Comparison of ENCODE assay signal across 1 cellular context in the genomic region with DNA sequence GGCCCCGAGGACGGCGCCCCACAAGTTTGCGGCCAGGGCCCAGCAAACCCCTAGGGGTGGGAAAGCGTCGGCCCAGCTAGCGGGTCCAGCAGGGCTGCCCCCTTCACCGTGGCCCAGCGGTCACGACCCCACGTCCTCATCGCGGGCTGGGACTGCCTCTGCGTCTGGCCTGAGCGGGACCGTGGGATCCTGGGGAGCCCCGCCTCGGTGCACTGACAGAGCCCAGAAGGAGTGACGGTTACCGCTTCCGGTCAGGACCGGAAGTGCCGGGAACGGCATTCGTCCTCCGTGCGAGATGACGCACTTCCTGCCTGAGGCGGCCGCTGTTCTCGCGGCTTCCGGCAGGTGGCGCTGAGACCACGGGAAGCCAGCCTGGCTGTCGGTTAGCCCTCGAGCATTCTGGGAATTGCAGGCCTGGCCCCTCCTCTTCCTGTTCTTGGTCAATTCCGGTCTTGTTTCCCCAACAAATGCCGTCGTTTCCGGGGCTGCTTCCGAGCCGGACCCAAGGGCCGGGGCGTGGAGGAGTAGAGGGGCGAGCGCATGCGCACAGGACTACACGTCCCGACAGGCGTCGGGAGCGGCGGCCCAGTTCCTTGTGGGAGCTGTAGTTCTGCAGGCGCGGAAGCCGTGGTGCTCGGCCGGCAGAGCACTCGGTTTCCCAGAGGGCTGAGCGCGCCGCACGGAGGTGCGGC.
TF ChIP-seq lines count a peak whose summit lies in the region.

A gene (plus strand): TSS at position 682 of the 692 bp plus-strand sequence. CDS start 1,884 bp downstream, outside the sequence.

TF ChIP-seq in K562, 482 proteins besides CTCF, POLR2A, EP300 and RAD21 (continued from another document):
- TF ChIP-seq, protein P1, sequence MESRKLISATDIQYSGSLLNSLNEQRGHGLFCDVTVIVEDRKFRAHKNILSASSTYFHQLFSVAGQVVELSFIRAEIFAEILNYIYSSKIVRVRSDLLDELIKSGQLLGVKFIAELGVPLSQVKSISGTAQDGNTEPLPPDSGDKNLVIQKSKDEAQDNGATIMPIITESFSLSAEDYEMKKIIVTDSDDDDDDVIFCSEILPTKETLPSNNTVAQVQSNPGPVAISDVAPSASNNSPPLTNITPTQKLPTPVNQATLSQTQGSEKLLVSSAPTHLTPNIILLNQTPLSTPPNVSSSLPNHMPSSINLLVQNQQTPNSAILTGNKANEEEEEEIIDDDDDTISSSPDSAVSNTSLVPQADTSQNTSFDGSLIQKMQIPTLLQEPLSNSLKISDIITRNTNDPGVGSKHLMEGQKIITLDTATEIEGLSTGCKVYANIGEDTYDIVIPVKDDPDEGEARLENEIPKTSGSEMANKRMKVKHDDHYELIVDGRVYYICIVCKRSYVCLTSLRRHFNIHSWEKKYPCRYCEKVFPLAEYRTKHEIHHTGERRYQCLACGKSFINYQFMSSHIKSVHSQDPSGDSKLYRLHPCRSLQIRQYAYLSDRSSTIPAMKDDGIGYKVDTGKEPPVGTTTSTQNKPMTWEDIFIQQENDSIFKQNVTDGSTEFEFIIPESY (CRISPR knock-in tag; IDR thresholded peaks at IDR 0.05): no peak
- TF ChIP-seq, protein P2, sequence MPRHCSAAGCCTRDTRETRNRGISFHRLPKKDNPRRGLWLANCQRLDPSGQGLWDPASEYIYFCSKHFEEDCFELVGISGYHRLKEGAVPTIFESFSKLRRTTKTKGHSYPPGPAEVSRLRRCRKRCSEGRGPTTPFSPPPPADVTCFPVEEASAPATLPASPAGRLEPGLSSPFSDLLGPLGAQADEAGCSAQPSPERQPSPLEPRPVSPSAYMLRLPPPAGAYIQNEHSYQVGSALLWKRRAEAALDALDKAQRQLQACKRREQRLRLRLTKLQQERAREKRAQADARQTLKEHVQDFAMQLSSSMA (CRISPR knock-in tag; IDR thresholded peaks at IDR 0.05): no peak
- TF ChIP-seq ZNF133 (CRISPR knock-in tag; IDR thresholded peaks at IDR 0.05): peak; percentile 70; the same call in 1 of the 2 replicates
- no peak for TF ChIP-seq ZNF445 (CRISPR knock-in tag; IDR thresholded peaks at IDR 0.05; ENCODE audit: low read depth)
- no peak for TF ChIP-seq RAD51 (IDR thresholded peaks at IDR 0.05; ENCODE audit: borderline replicate concordance, low read depth)
- TF ChIP-seq ARNT (IDR thresholded peaks at IDR 0.05): peak; percentile 59 to 68; a peak in 3 of 4 replicates
- TF ChIP-seq OTX1 (CRISPR knock-in tag; IDR thresholded peaks at IDR 0.05): peak; percentile 93
- TF ChIP-seq KLF16 (IDR thresholded peaks at IDR 0.05): peak; percentile 59; the same call in 1 of the 2 replicates
- TF ChIP-seq, protein P3, sequence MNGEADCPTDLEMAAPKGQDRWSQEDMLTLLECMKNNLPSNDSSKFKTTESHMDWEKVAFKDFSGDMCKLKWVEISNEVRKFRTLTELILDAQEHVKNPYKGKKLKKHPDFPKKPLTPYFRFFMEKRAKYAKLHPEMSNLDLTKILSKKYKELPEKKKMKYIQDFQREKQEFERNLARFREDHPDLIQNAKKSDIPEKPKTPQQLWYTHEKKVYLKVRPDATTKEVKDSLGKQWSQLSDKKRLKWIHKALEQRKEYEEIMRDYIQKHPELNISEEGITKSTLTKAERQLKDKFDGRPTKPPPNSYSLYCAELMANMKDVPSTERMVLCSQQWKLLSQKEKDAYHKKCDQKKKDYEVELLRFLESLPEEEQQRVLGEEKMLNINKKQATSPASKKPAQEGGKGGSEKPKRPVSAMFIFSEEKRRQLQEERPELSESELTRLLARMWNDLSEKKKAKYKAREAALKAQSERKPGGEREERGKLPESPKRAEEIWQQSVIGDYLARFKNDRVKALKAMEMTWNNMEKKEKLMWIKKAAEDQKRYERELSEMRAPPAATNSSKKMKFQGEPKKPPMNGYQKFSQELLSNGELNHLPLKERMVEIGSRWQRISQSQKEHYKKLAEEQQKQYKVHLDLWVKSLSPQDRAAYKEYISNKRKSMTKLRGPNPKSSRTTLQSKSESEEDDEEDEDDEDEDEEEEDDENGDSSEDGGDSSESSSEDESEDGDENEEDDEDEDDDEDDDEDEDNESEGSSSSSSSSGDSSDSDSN (IDR thresholded peaks at IDR 0.05; ENCODE audit: borderline replicate concordance in 1 of 2, low read depth in 2 of 2, low read length in 2 of 2): peak; percentile 40 to 70; a peak in 1 of 4 replicates
- no peak for TF ChIP-seq SIRT6 (IDR thresholded peaks at IDR 0.05; ENCODE audit: low read depth, low read length)
- peak; percentile 73 for TF ChIP-seq PHF20 (IDR thresholded peaks at IDR 0.05; ENCODE audit: partially characterized antibody)
- no peak for TF ChIP-seq HNRNPUL1 (IDR thresholded peaks at IDR 0.05; ENCODE audit: low read length)
- TF ChIP-seq PURB (CRISPR knock-in tag; IDR thresholded peaks at IDR 0.05; ENCODE audit: low read depth): no peak
- TF ChIP-seq JUN (IDR thresholded peaks at IDR 0.05; ENCODE audit: borderline replicate concordance, low read depth, low read length): no peak; the same call in 1 of the 2 replicates
- no peak for TF ChIP-seq JUN (CRISPR knock-in tag; IDR thresholded peaks at IDR 0.05; ENCODE audit: borderline replicate concordance)
- 0 out of 2 replicates have a peak, but pooled peaks have one; percentile 39 for TF ChIP-seq ELF4 (CRISPR knock-in tag; IDR thresholded peaks at IDR 0.05)
- peak; percentile 31; the same call in 1 of the 2 replicates for TF ChIP-seq CBX1 (IDR thresholded peaks at IDR 0.05; ENCODE audit: low read depth)
- TF ChIP-seq ETV6 (IDR thresholded peaks at IDR 0.05; ENCODE audit: borderline replicate concordance in 1 of 2, low read depth in 2 of 2, low read length in 1 of 2): peak; percentile 85 to 89
- 0 out of 2 replicates have a peak, but pooled peaks have one; percentile 84 for TF ChIP-seq ETV6 (CRISPR knock-in tag; IDR thresholded peaks at IDR 0.05; ENCODE audit: borderline replicate concordance)
- peak; percentile 22 for TF ChIP-seq RBBP5 (IDR thresholded peaks at IDR 0.05; ENCODE audit: borderline replicate concordance, insufficient read depth, low read length, poor library complexity, severe bottlenecking)
- TF ChIP-seq MTA2 (IDR thresholded peaks at IDR 0.05; ENCODE audit: low read depth): no peak
- TF ChIP-seq, protein P4, sequence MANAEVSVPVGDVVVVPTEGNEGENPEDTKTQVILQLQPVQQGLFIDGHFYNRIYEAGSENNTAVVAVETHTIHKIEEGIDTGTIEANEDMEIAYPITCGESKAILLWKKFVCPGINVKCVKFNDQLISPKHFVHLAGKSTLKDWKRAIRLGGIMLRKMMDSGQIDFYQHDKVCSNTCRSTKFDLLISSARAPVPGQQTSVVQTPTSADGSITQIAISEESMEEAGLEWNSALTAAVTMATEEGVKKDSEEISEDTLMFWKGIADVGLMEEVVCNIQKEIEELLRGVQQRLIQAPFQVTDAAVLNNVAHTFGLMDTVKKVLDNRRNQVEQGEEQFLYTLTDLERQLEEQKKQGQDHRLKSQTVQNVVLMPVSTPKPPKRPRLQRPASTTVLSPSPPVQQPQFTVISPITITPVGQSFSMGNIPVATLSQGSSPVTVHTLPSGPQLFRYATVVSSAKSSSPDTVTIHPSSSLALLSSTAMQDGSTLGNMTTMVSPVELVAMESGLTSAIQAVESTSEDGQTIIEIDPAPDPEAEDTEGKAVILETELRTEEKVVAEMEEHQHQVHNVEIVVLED (CRISPR knock-in tag; IDR thresholded peaks at IDR 0.05): peak; percentile 82
- TF ChIP-seq ZNF785 (CRISPR knock-in tag; IDR thresholded peaks at IDR 0.05): no peak
- no peak for TF ChIP-seq ZNF408 (CRISPR knock-in tag; IDR thresholded peaks at IDR 0.05; ENCODE audit: low read depth)
- peak; percentile 93 for TF ChIP-seq HCFC1 (IDR thresholded peaks at IDR 0.05; ENCODE audit: low read depth, low read length)
- TF ChIP-seq, protein P5, sequence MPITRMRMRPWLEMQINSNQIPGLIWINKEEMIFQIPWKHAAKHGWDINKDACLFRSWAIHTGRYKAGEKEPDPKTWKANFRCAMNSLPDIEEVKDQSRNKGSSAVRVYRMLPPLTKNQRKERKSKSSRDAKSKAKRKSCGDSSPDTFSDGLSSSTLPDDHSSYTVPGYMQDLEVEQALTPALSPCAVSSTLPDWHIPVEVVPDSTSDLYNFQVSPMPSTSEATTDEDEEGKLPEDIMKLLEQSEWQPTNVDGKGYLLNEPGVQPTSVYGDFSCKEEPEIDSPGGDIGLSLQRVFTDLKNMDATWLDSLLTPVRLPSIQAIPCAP (CRISPR knock-in tag; IDR thresholded peaks at IDR 0.05; ENCODE audit: borderline replicate concordance): no peak; the same call in 1 of the 2 replicates
- TF ChIP-seq MBD2 (IDR thresholded peaks at IDR 0.05; ENCODE audit: borderline replicate concordance, low read depth): peak; percentile 85
- TF ChIP-seq KLF13 (tag; IDR thresholded peaks at IDR 0.05; ENCODE audit: borderline replicate concordance, low read depth): 0 out of 2 replicates have a peak, but pooled peaks have one; percentile 22
- TF ChIP-seq ZNF24 (IDR thresholded peaks at IDR 0.05): no peak
- TF ChIP-seq ZNF57 (CRISPR knock-in tag; IDR thresholded peaks at IDR 0.05): peak; percentile 86; the same call in 1 of the 2 replicates
- TF ChIP-seq BMI1 (IDR thresholded peaks at IDR 0.05; ENCODE audit: low read length): no peak
- peak; percentile 62 for TF ChIP-seq CCNT2 (IDR thresholded peaks at IDR 0.05; ENCODE audit: borderline replicate concordance, extremely low read depth, insufficient read length, low read depth, low read length)
- TF ChIP-seq SETDB1 (IDR thresholded peaks at IDR 0.05; ENCODE audit: low read length): peak; percentile 79
- TF ChIP-seq, protein P6, sequence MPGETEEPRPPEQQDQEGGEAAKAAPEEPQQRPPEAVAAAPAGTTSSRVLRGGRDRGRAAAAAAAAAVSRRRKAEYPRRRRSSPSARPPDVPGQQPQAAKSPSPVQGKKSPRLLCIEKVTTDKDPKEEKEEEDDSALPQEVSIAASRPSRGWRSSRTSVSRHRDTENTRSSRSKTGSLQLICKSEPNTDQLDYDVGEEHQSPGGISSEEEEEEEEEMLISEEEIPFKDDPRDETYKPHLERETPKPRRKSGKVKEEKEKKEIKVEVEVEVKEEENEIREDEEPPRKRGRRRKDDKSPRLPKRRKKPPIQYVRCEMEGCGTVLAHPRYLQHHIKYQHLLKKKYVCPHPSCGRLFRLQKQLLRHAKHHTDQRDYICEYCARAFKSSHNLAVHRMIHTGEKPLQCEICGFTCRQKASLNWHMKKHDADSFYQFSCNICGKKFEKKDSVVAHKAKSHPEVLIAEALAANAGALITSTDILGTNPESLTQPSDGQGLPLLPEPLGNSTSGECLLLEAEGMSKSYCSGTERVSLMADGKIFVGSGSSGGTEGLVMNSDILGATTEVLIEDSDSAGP (CRISPR knock-in tag; IDR thresholded peaks at IDR 0.05): no peak
- peak; percentile 55; the same call in 1 of the 2 replicates for TF ChIP-seq SAFB (IDR thresholded peaks at IDR 0.05; ENCODE audit: borderline replicate concordance, low read depth, low read length)
- no peak for TF ChIP-seq ZNF253 (CRISPR knock-in tag; conservative IDR thresholded peaks at IDR 0.05)
- peak; percentile 84 for TF ChIP-seq JUND (IDR thresholded peaks at IDR 0.05; ENCODE audit: borderline replicate concordance, low read depth, low read length)
- TF ChIP-seq JUND (tag; IDR thresholded peaks at IDR 0.05; ENCODE audit: borderline replicate concordance, low read depth, low read length): peak; percentile 71; the same call in 1 of the 3 replicates
- peak; percentile 9 for TF ChIP-seq ZNF76 (CRISPR knock-in tag; IDR thresholded peaks at IDR 0.05; ENCODE audit: borderline replicate concordance)
- TF ChIP-seq BRD4 (IDR thresholded peaks at IDR 0.05): no peak
- peak; percentile 76 for TF ChIP-seq ATF1 (CRISPR knock-in tag; IDR thresholded peaks at IDR 0.05)
- peak; percentile 98 for TF ChIP-seq ATF1 (tag; IDR thresholded peaks at IDR 0.05)
